In the genomic region with DNA sequence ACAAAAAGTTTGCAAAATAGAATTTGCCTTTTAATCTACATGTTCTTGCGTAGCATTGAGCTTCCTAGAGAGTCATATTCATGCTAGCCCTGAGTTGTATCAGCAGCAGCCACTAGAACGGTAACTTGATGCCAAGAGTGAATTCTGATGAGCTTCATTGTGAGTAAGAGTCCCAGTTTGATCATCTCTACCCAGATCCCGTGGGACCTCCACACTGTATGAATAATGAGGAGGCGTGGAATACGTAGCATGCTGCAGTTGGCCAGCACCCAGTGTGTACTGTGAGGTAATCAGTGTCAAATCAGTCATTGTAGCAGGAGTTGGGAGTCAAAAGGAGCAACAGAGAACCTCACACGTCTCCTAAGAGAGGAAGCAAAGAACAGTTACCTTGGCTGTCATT, we compare ENCODE assay signal across 10 cellular contexts.
A peak's percentile ranks its signal among the peaks of the same experiment; 100 is the strongest.
DNase-seq lines count a peak whose midpoint lies in the region; ATAC-seq, FAIRE-seq and TF ChIP-seq lines count a peak whose summit lies in the region.
"Had no signal": no experiment of that assay in that cellular context is flagged by ENCODE, and none has a peak within 500 bp of the region (broad histone marks: within the 10 kb centered on the region; RNA-seq: fewer than 3 reads in every experiment).

No MANE protein-coding gene starts in this region.

- H3K79me2 ChIP-seq in GM12878 (ENCODE audit: control insufficient read depth, insufficient read depth, low read length) = no peaks in the 10 kb centered on the region

- H3K27me3 ChIP-seq in GM12878 (replicated peaks in 1 of 2; ENCODE audit: control insufficient read depth in 2 of 2, insufficient read depth in 2 of 2, low read length in 1 of 2) (no peaks in the 10 kb centered on the region), left lung (no peaks in the 10 kb centered on the region)

- no peak overlapping the region for H3K4me3 ChIP-seq in GM12878
- no peak overlapping the region for H3K4me3 ChIP-seq in left lung

- no peak for TF ChIP-seq RAD21 in GM12878 (IDR thresholded peaks at IDR 0.05; ENCODE audit: insufficient read depth, low read depth, low read length)

- WGBS in GM12878 (ENCODE audit: insufficient coverage, insufficient replicate concordance, low lambda C conversion rate, missing lambda C conversion rate) = 14% methylated on average over 6 of the region's 6 CpGs

- H3K4me1 ChIP-seq in GM12878 (ENCODE audit: control insufficient read depth, insufficient read depth, low read length) (no peaks in the 10 kb centered on the region), left lung (peaks cover 4 to 5% of the 10 kb centered on the region in 2 donors)

- no peak; the same call in 2 of the 3 replicates for ATAC-seq in GM12878
- peak; percentile 19 for ATAC-seq in left lung
- no peak for ATAC-seq in HG03457 (IDR thresholded peaks at IDR 0.05; ENCODE audit: unreplicated experiment)
- no peak for ATAC-seq in HG02840 (IDR thresholded peaks at IDR 0.05; ENCODE audit: low FRiP score, unreplicated experiment)
- ATAC-seq in GM21390 (IDR thresholded peaks at IDR 0.05; ENCODE audit: unreplicated experiment) = no peak
- ATAC-seq: activated naive CD4-positive, alpha-beta T cell treated with anti-CD3 and anti-CD28 coated beads, Interleukin-2, amount 50 U/mL, for 72 hours had no signal

- no TSS peak for BruUV-seq in GM12878 (replicated peaks; lab: Mats Ljungman, UMichigan)

- DNase-seq in D341Med (ENCODE audit: low spot score) (peak; percentile 58), NCI-H1436 (lab: John Stamatoyannopoulos, UW) (peak; percentile 95), GM12878 (ENCODE audit: low read depth, low spot score) (no peak), left lung (no peak), AML-193 (lab: John Stamatoyannopoulos, UW) (no peak)
- DNase-seq: DMS53 had no signal

- in situ Hi-C loops in GM12878 (cut with MboI) = no loop called here

- H3K36me3 ChIP-seq in GM12878 (ENCODE audit: control insufficient read depth in 2 of 2, insufficient read depth in 2 of 2, low read length in 1 of 2) (no peaks in the 10 kb centered on the region), left lung (no peaks in the 10 kb centered on the region)

- no peak overlapping the region for H2AFZ ChIP-seq in GM12878 (ENCODE audit: control insufficient read depth, low read depth, low read length)

- H3K9ac ChIP-seq in GM12878 (ENCODE audit: control insufficient read depth, insufficient read depth, low read length) = no peak overlapping the region

- H3K9me3 ChIP-seq in GM12878 (replicated peaks; ENCODE audit: control insufficient read depth, insufficient read depth, low read length) (no peaks in the 10 kb centered on the region), left lung (no peaks in the 10 kb centered on the region)

- FAIRE-seq in GM12878 (lab: Jason Lieb, UNC) = no peak

- no peaks in the 10 kb centered on the region for H4K20me1 ChIP-seq in GM12878 (ENCODE audit: control insufficient read depth, insufficient read depth)

- CTCF ChIA-PET in GM12878 (lab: Yijun Ruan, JAX) = interaction anchor here (0.6 to 1.2 kb wide), 2 partner anchors 61 to 108 kb away, joined by 3 to 4 read pairs; no protein-coding TSS in a partner anchor

- intact Hi-C loops in GM12878 (cut with micrococcal nuclease; ENCODE audit: unreplicated experiment) = no loop called here
- intact Hi-C loops in left lung (cut with DNase I) = no loop called here

- TF ChIP-seq CTCF in GM12878 (IDR thresholded peaks at IDR 0.05 in 2 of 3, conservative IDR thresholded peaks at IDR 0.05 in 1 of 3; ENCODE audit: control insufficient read depth in 2 of 3, extremely low read depth in 1 of 3, insufficient read depth in 1 of 3, low read depth in 3 of 3, low read length in 3 of 3) (no peak), left lung (IDR thresholded peaks at IDR 0.05) (no peak)

- TF ChIP-seq EP300 in GM12878 (IDR thresholded peaks at IDR 0.05; ENCODE audit: borderline replicate concordance in 1 of 2, control insufficient read depth in 1 of 2, low read depth in 2 of 2, low read length in 2 of 2) = no peak

- RAD21 ChIA-PET in GM12878 (lab: Charles Lee; ENCODE audit: unreplicated experiment) = interaction anchor here (1.3 kb wide), 1 partner anchor 51 kb away, joined by 3 read pairs; no protein-coding TSS in a partner anchor

- POLR2A ChIA-PET in GM12878 (lab: Charles Lee) = no interaction called here

- H3K27ac ChIP-seq in GM12878 (ENCODE audit: control insufficient read depth, insufficient read depth) = no peak overlapping the region
- no peak overlapping the region for H3K27ac ChIP-seq in left lung

- SMC1A ChIA-PET in GM12878 (lab: Charles Lee; ENCODE audit: uncharacterized antibody, unreplicated experiment) = interaction anchor here (0.7 to 2.5 kb wide), 7 partner anchors 9 to 97 kb away, joined by 3 to 9 read pairs (median 3); no protein-coding TSS in a partner anchor

- H3K4me2 ChIP-seq in GM12878 (ENCODE audit: control insufficient read depth, insufficient read depth) = no peak overlapping the region

- TF ChIP-seq POLR2A in GM12878 (IDR thresholded peaks at IDR 0.05; ENCODE audit: low read depth, low read length) = no peak

TF ChIP-seq in GM12878, 131 proteins besides CTCF, POLR2A, EP300 and RAD21:
- TF ChIP-seq CREM (IDR thresholded peaks at IDR 0.05; ENCODE audit: low read depth) (peak; percentile 22; the same call in 1 of the 2 replicates), NR2F1 (conservative IDR thresholded peaks at IDR 0.05) (no peak)

Comparison
In these comparisons a context has a peak if more than half of its experiments do, and no peak if none do; other contexts are left out.
1. DNase-seq: peak in D341Med (single experiment) and NCI-H1436 (single experiment); none in GM12878 (single experiment), left lung (0 of 2) and AML-193 (0 of 2).